1 cellular context compared by ENCODE assay signal in the genomic region with DNA sequence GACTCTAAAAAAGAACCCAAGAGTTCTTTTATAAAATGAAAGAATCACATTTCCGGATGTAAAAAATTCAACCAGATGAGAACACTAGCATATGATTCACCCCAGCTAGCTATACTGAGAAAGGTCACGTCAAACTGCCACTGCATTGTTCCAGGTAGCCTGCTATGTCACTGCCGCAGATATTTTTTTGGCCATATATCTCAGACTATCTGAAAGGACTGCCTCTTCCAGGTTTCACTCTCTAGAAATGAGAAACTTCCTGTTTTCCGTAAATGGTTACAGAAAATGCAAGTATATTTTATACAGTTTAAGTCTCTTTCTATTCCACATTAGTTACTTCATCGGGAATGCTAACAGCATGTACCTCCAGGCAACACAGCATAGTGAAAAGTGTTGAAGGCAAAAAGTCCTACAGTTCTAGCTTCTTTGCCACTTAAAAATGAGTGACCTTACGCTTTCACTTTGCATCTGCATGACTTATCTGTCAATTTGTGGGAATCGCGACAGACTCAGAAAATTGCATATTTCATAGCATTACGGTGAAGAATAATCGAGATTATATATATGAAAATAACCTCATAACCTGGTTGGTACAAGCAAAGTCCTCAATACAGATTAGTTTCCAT.
TF ChIP-seq lines count a peak whose summit lies in the region.

No MANE protein-coding gene starts in this region.

TF ChIP-seq in HepG2, 621 proteins besides CTCF, POLR2A, EP300 and RAD21 (continued from another document):
- TF ChIP-seq, protein P1, sequence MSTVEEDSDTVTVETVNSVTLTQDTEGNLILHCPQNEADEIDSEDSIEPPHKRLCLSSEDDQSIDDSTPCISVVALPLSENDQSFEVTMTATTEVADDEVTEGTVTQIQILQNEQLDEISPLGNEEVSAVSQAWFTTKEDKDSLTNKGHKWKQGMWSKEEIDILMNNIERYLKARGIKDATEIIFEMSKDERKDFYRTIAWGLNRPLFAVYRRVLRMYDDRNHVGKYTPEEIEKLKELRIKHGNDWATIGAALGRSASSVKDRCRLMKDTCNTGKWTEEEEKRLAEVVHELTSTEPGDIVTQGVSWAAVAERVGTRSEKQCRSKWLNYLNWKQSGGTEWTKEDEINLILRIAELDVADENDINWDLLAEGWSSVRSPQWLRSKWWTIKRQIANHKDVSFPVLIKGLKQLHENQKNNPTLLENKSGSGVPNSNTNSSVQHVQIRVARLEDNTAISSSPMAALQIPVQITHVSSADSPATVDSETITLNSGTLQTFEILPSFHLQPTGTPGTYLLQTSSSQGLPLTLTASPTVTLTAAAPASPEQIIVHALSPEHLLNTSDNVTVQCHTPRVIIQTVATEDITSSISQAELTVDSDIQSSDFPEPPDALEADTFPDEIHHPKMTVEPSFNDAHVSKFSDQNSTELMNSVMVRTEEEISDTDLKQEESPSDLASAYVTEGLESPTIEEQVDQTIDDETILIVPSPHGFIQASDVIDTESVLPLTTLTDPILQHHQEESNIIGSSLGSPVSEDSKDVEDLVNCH (CRISPR knock-in tag; IDR thresholded peaks at IDR 0.05): no peak
- TF ChIP-seq, protein P2, sequence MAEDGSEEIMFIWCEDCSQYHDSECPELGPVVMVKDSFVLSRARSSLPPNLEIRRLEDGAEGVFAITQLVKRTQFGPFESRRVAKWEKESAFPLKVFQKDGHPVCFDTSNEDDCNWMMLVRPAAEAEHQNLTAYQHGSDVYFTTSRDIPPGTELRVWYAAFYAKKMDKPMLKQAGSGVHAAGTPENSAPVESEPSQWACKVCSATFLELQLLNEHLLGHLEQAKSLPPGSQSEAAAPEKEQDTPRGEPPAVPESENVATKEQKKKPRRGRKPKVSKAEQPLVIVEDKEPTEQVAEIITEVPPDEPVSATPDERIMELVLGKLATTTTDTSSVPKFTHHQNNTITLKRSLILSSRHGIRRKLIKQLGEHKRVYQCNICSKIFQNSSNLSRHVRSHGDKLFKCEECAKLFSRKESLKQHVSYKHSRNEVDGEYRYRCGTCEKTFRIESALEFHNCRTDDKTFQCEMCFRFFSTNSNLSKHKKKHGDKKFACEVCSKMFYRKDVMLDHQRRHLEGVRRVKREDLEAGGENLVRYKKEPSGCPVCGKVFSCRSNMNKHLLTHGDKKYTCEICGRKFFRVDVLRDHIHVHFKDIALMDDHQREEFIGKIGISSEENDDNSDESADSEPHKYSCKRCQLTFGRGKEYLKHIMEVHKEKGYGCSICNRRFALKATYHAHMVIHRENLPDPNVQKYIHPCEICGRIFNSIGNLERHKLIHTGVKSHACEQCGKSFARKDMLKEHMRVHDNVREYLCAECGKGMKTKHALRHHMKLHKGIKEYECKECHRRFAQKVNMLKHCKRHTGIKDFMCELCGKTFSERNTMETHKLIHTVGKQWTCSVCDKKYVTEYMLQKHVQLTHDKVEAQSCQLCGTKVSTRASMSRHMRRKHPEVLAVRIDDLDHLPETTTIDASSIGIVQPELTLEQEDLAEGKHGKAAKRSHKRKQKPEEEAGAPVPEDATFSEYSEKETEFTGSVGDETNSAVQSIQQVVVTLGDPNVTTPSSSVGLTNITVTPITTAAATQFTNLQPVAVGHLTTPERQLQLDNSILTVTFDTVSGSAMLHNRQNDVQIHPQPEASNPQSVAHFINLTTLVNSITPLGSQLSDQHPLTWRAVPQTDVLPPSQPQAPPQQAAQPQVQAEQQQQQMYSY (CRISPR knock-in tag; IDR thresholded peaks at IDR 0.05): no peak
- TF ChIP-seq MTF1 (CRISPR knock-in tag; IDR thresholded peaks at IDR 0.05): no peak
- no peak for TF ChIP-seq ZBTB38 (CRISPR knock-in tag; IDR thresholded peaks at IDR 0.05)
- no peak for TF ChIP-seq ZFP36L1 (CRISPR knock-in tag; IDR thresholded peaks at IDR 0.05)
- TF ChIP-seq TEAD2 (CRISPR knock-in tag; IDR thresholded peaks at IDR 0.05): no peak
